18 cellular contexts compared by ENCODE assay signal in the genomic region with DNA sequence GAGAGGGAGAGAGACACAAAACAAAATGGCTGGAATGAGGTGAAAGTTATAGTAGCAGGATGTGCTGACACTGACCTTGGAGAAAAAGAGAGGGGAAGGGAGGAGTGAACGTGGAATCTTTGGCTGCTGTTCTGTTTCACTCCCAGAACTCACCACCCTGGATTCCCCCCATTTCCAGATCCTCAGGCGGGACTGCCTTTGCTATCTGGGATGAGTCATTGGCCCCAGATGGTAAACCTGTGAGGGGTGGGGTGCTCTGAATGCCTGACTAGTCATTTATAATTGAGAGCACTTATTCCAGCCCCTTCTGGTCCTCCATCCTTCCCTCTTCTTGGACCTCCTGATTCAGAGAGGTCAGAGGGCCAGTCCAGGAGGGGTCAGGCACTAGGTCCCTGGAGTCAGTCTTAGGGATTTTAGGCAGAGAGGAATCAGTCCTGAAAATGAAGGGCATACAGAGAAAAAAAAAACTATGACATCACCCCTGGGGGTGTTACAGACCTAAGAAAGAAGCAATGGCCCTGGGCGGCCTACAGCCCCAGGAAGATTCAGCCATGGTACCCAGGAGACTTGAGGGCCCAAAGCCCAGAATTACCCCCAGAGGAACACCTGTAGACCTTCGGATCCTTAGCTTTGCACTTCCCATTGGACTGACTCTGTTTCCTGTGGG. TPM values are rescaled to one million over a fixed set of nuclear protein-coding genes. Genes with fewer than 3 reads are reported as not detected.
DNase-seq lines count a peak whose midpoint lies in the region; ATAC-seq and TF ChIP-seq lines count a peak whose summit lies in the region.
"Had no signal": no experiment of that assay in that cellular context is flagged by ENCODE, and none has a peak within 500 bp of the region (broad histone marks: within the 10 kb centered on the region; RNA-seq: fewer than 3 reads in every experiment).

No MANE protein-coding gene starts in this region.

- H3K36me3 ChIP-seq in BE2C (no peaks in the 10 kb centered on the region), lower lobe of right lung (no peaks in the 10 kb centered on the region)
- H3K36me3 ChIP-seq: cardiac muscle cell had no signal

- H3K27me3 ChIP-seq in BE2C (no peaks in the 10 kb centered on the region), lower lobe of right lung (ENCODE audit: low read depth) (no peaks in the 10 kb centered on the region)
- H3K27me3 ChIP-seq: cardiac muscle cell had no signal

- DNase-seq in BE2C = peak; percentile 39
- DNase-seq in HPDE6-E6E7 (ENCODE audit: extremely low spot score) = peak; percentile 48
- peak; percentile 41 for DNase-seq in SW480 (ENCODE audit: low spot score)
- peak; percentile 23 for DNase-seq in hepatic stellate cell (ENCODE audit: low spot score)
- DNase-seq in lower lobe of right lung = no peak
- no peak for DNase-seq in caudate nucleus (lab: John Stamatoyannopoulos, UW)
- DNase-seq: activated CD4-positive, alpha-beta T cell treated with anti-CD3 and anti-CD28 coated beads, Interleukin-2, amount 50 U/mL, for 48 hours; activated effector memory CD4-positive, alpha-beta T cell treated with anti-CD3 and anti-CD28 coated beads, Interleukin-2, amount 50 U/mL, for 16 hours; AML-193; DND-41; NCI-H187 treated with DMSO at 0.1 percent for 48 hours; retina; T-cell had no signal

- no peaks in the 10 kb centered on the region for H3K9me3 ChIP-seq in BE2C
- no peaks in the 10 kb centered on the region for H3K9me3 ChIP-seq in lower lobe of right lung

- H3K27ac ChIP-seq in lower lobe of right lung = no peak overlapping the region
- no peak overlapping the region for H3K27ac ChIP-seq in caudate nucleus (ENCODE audit: low read depth, low read length)
- H3K27ac ChIP-seq: cardiac muscle cell had no signal

- no peak for ATAC-seq in lower lobe of right lung
- ATAC-seq in GM18519 (IDR thresholded peaks at IDR 0.05; ENCODE audit: low FRiP score, unreplicated experiment) = no peak
- ATAC-seq in HG03571 (IDR thresholded peaks at IDR 0.05; ENCODE audit: unreplicated experiment) = no peak
- ATAC-seq: T-cell had no signal

- H3K4me3 ChIP-seq in BE2C (ENCODE audit: low read depth, low read length) = no peak overlapping the region
- no peak overlapping the region for H3K4me3 ChIP-seq in lower lobe of right lung
- H3K4me3 ChIP-seq: cardiac muscle cell had no signal

- H3K4me1 ChIP-seq in BE2C (no peaks in the 10 kb centered on the region), lower lobe of right lung (no peaks in the 10 kb centered on the region)

- TF ChIP-seq CTCF in BE2C (IDR thresholded peaks at IDR 0.05; ENCODE audit: low read depth, low read length) = no peak
- no peak for TF ChIP-seq CTCF in lower lobe of right lung (IDR thresholded peaks at IDR 0.05)

- intact Hi-C loops in lower lobe of right lung (cut with DNase I) = no loop called here

RNA-seq across cellular contexts. Expression of gene ZG16, which starts 2.2 kb away (rescaled TPM):
- polyA plus RNA-seq in BE2C (2012; ENCODE audit: insufficient read depth, insufficient read length, low read depth) = not detected
- not detected for total RNA-seq in lower lobe of right lung
- total RNA-seq: cardiac muscle cell, mononuclear cell had no signal
- polyA plus RNA-seq: cardiac muscle cell, IgD-negative memory B cell had no signal

RNA-seq across cellular contexts. Expression of gene KIF22, which starts 14.7 kb away (rescaled TPM):
- 143 TPM for polyA plus RNA-seq in BE2C (2012; ENCODE audit: insufficient read depth, insufficient read length, low read depth)
- total RNA-seq in lower lobe of right lung = 21.8 TPM

RNA-seq across cellular contexts. Expression of gene C16orf54, which starts 30.1 kb away (rescaled TPM):
- not detected for polyA plus RNA-seq in BE2C (2012; ENCODE audit: insufficient read depth, insufficient read length, low read depth)
- 11.2 TPM for total RNA-seq in lower lobe of right lung
- total RNA-seq: cardiac muscle cell had no signal
- polyA plus RNA-seq: cardiac muscle cell had no signal

RNA-seq across cellular contexts. Expression of gene MAZ, which starts 30.5 kb away (rescaled TPM):
- polyA plus RNA-seq in BE2C (2012; ENCODE audit: insufficient read depth, insufficient read length, low read depth) = 1,186 TPM
- 169 TPM for total RNA-seq in lower lobe of right lung

RNA-seq across cellular contexts. Expression of gene PRRT2, which starts 36.1 kb away (rescaled TPM):
- 132 TPM for polyA plus RNA-seq in BE2C (2012; ENCODE audit: insufficient read depth, insufficient read length, low read depth)
- 3.2 TPM for total RNA-seq in lower lobe of right lung
- polyA plus RNA-seq: IgD-negative memory B cell had no signal

Comparison
In these comparisons a context has a peak if more than half of its experiments do, and no peak if none do; other contexts are left out.
1. DNase-seq: peak in BE2C (single experiment), HPDE6-E6E7 (single experiment), SW480 (single experiment) and hepatic stellate cell (single experiment); none in lower lobe of right lung (single experiment) and caudate nucleus (0 of 61).